ENCODE assay signal across 13 cellular contexts in genomic region chr10:46550795-46551700, GRCh38. TPM values are rescaled to one million over a fixed set of nuclear protein-coding genes. Genes with fewer than 3 reads are reported as not detected.
DNase-seq lines count a peak whose midpoint lies in the region; ATAC-seq and TF ChIP-seq lines count a peak whose summit lies in the region.
"Had no signal": no experiment of that assay in that cellular context is flagged by ENCODE, and none has a peak within 500 bp of the region (broad histone marks: within the 10 kb centered on the region; RNA-seq: fewer than 3 reads in every experiment).

No MANE protein-coding gene starts in this region.

- H3K4me3 Mint-ChIP-seq in CD14-positive monocyte (no peak overlapping the region), neural progenitor cell (no peak overlapping the region)
- H3K4me3 Mint-ChIP-seq: activated naive CD8-positive, alpha-beta T cell; CD4-positive, CD25-positive, alpha-beta regulatory T cell had no signal

- H3K27me3 Mint-ChIP-seq in CD14-positive monocyte (ENCODE audit: low read depth in 3 of 3) (peaks cover 0 to 5% (median 0%) of the 10 kb centered on the region in 3 donors), neural progenitor cell (ENCODE audit: insufficient read depth, low read depth) (peaks cover 1% of the 10 kb centered on the region)
- H3K27me3 Mint-ChIP-seq: activated naive CD8-positive, alpha-beta T cell had no signal

- H3K9ac ChIP-seq in neural progenitor cell: no peak overlapping the region

- H3K27ac ChIP-seq in left ventricle myocardium inferior (replicated peaks): no peak overlapping the region
- H3K27ac ChIP-seq in neural progenitor cell: no peak overlapping the region
- H3K27ac ChIP-seq: esophagus muscularis mucosa, SK-N-MC had no signal

- H2AFZ ChIP-seq in neural progenitor cell (replicated peaks): no peak overlapping the region

- peaks cover 5% of the 10 kb centered on the region for H3K4me1 ChIP-seq in left ventricle myocardium inferior
- peaks cover 8% of the 10 kb centered on the region for H3K4me1 ChIP-seq in neural progenitor cell
- H3K4me1 ChIP-seq: HAP-1 had no signal

- H3K36me3 Mint-ChIP-seq in CD14-positive monocyte (no peaks in the 10 kb centered on the region), neural progenitor cell (no peaks in the 10 kb centered on the region)
- H3K36me3 Mint-ChIP-seq: activated naive CD8-positive, alpha-beta T cell; CD4-positive, CD25-positive, alpha-beta regulatory T cell had no signal

- no peak overlapping the region for H3K4me2 ChIP-seq in neural progenitor cell

- intact Hi-C loops in CD14-positive monocyte (cut with micrococcal nuclease) (no loop called here), left ventricle myocardium inferior (cut with micrococcal nuclease) (no loop called here), posterior cingulate gyrus (cut with DNase I) (no loop called here)

- H3K27me3 ChIP-seq in left ventricle myocardium inferior (ENCODE audit: low read depth) (peaks cover 100% of the 10 kb centered on the region), neural progenitor cell (peaks cover 9% of the 10 kb centered on the region)

- H3K4me3 ChIP-seq in left ventricle myocardium inferior (no peak overlapping the region), neural progenitor cell (no peak overlapping the region)
- H3K4me3 ChIP-seq: esophagus muscularis mucosa, HAP-1, SK-N-MC had no signal

- H3K79me2 ChIP-seq in neural progenitor cell (ENCODE audit: low read depth): no peaks in the 10 kb centered on the region

- no peaks in the 10 kb centered on the region for H3F3A ChIP-seq in neural progenitor cell (ENCODE audit: low read depth)

- H3K27ac Mint-ChIP-seq in CD14-positive monocyte: no peak overlapping the region
- no peak overlapping the region for H3K27ac Mint-ChIP-seq in neural progenitor cell
- H3K27ac Mint-ChIP-seq: activated naive CD8-positive, alpha-beta T cell; CD4-positive, CD25-positive, alpha-beta regulatory T cell had no signal

- TF ChIP-seq CTCF in CD14-positive monocyte (IDR thresholded peaks at IDR 0.05): no peak
- no peak for TF ChIP-seq CTCF in left ventricle myocardium inferior (IDR thresholded peaks at IDR 0.05; ENCODE audit: borderline replicate concordance)
- no peak for TF ChIP-seq CTCF in neural progenitor cell (IDR thresholded peaks at IDR 0.05)

- H3K36me3 ChIP-seq in left ventricle myocardium inferior (no peaks in the 10 kb centered on the region), neural progenitor cell (no peaks in the 10 kb centered on the region)
- H3K36me3 ChIP-seq: esophagus muscularis mucosa, HAP-1 had no signal

- H3K9me3 Mint-ChIP-seq in CD14-positive monocyte (peaks cover 0 to 2% (median 0%) of the 10 kb centered on the region in 7 donors), neural progenitor cell (no peaks in the 10 kb centered on the region)
- H3K9me3 Mint-ChIP-seq: CD4-positive, CD25-positive, alpha-beta regulatory T cell had no signal

- no peak for ATAC-seq in HG03280 (IDR thresholded peaks at IDR 0.05; ENCODE audit: unreplicated experiment)

- H3K9me3 ChIP-seq in left ventricle myocardium inferior (replicated peaks) (no peaks in the 10 kb centered on the region), neural progenitor cell (ENCODE audit: low read depth) (no peaks in the 10 kb centered on the region)
- H3K9me3 ChIP-seq: esophagus muscularis mucosa, HAP-1 had no signal

- no peaks in the 10 kb centered on the region for H4K20me1 ChIP-seq in neural progenitor cell (ENCODE audit: low read depth)

- DNase-seq in CD14-positive monocyte (ENCODE audit: low spot score) (peak; percentile 44), OCI-M1 (lab: John Stamatoyannopoulos, UW) (peak; percentile 92), left ventricle myocardium inferior (peak; percentile 12), posterior cingulate gyrus (peak in 6 of 10 donors; percentile 1 to 79 (median 8)), neural progenitor cell (ENCODE audit: low spot score) (no peak), HT-29 (ENCODE audit: low spot score) (no peak)
- DNase-seq: CD4-positive, CD25-positive, alpha-beta regulatory T cell; retina had no signal

- H3K4me1 Mint-ChIP-seq in CD14-positive monocyte: peaks cover 1% of the 10 kb centered on the region
- peaks cover 3% of the 10 kb centered on the region for H3K4me1 Mint-ChIP-seq in neural progenitor cell

RNA-seq across cellular contexts. Expression of gene GPRIN2, which starts 5.4 kb away (rescaled TPM):
- not detected for polyA plus RNA-seq in CD14-positive monocyte
- total RNA-seq in left ventricle myocardium inferior (not detected), neural progenitor cell (ENCODE audit: low replicate concordance) (6.9 and 18.1 TPM in 2 replicates)
- 0.70 and 0.89 TPM in 2 replicates for total RNA-seq in HT-29 (2014; rRNA removed; shearing (Covaris generic))
- total RNA-seq: CD4-positive, CD25-positive, alpha-beta regulatory T cell had no signal
- polyA plus RNA-seq: CD4-positive, CD25-positive, alpha-beta regulatory T cell had no signal

RNA-seq across cellular contexts. Expression of gene SYT15, which starts 27.9 kb away (rescaled TPM):
- polyA plus RNA-seq in CD14-positive monocyte: under 1 TPM in 1 of 2 donors, not detected in 1; 0.23 TPM
- total RNA-seq in left ventricle myocardium inferior (1.9 TPM), neural progenitor cell (ENCODE audit: low replicate concordance) (0.15 and 0.17 TPM in 2 replicates)
- not detected in 2 replicates for total RNA-seq in HT-29 (2014; rRNA removed; shearing (Covaris generic))

Comparison
In these comparisons a context has a peak if more than half of its experiments do, and no peak if none do; other contexts are left out.
1. DNase-seq: peak in CD14-positive monocyte (single experiment), OCI-M1 (single experiment), left ventricle myocardium inferior (single experiment) and posterior cingulate gyrus (6 of 10); none in neural progenitor cell (single experiment) and HT-29 (single experiment).